8 cellular contexts compared by ENCODE assay signal in genomic region chr11:13486926-13487660, GRCh38. TPM values are rescaled to one million over a fixed set of nuclear protein-coding genes. Genes with fewer than 3 reads are reported as not detected.
DNase-seq lines count a peak whose midpoint lies in the region; ATAC-seq lines count a peak whose summit lies in the region.

No MANE protein-coding gene starts in this region.

- no peaks in the 10 kb centered on the region for H3K27me3 ChIP-seq in effector memory CD4-positive, alpha-beta T cell (replicated peaks; ENCODE audit: control insufficient read depth, insufficient read depth, low read length, poor library complexity, severe bottlenecking)
- no peaks in the 10 kb centered on the region for H3K27me3 ChIP-seq in subcutaneous abdominal adipose tissue (ENCODE audit: control insufficient read depth in 5 of 5, insufficient read depth in 4 of 5, low read length in 5 of 5)

- H3K4me3 Mint-ChIP-seq in naive thymus-derived CD8-positive, alpha-beta T cell = peak overlapping the region; percentile 39 to 92 (median 82)

- H3K9ac ChIP-seq in subcutaneous abdominal adipose tissue (ENCODE audit: low read length in 5 of 5) = peak overlapping the region in 1 of 5 donors; percentile 14

- peak in 61 of 76 experiments; percentile 8 to 71 (median 46) for DNase-seq in HUDEP-2 (lab: John Stamatoyannopoulos, UW; ENCODE audit: unreplicated experiment in 76 of 76)
- DNase-seq in activated CD4-positive, alpha-beta T cell treated with anti-CD3 and anti-CD28 coated beads for 4 hours = peak; percentile 44 to 64
- DNase-seq in effector memory CD4-positive, alpha-beta T cell = peak in 2 of 3 donors; percentile 43 to 57
- DNase-seq in naive thymus-derived CD8-positive, alpha-beta T cell = peak; percentile 33 to 81 (median 56)
- DNase-seq in SHP77 treated with DMSO at 0.1 percent for 48 hours (lab: John Stamatoyannopoulos, UW) = no peak

- peaks cover 0 to 11% (median 3%) of the 10 kb centered on the region in 9 donors for H3K9me3 Mint-ChIP-seq in naive thymus-derived CD8-positive, alpha-beta T cell

- ATAC-seq in GM18870 (IDR thresholded peaks at IDR 0.05; ENCODE audit: unreplicated experiment) = peak; percentile 68
- peak; percentile 91 to 96 for ATAC-seq in naive thymus-derived CD8-positive, alpha-beta T cell
- no peak for ATAC-seq in GM21526 (IDR thresholded peaks at IDR 0.05; ENCODE audit: low FRiP score, unreplicated experiment)

- H3K36me3 ChIP-seq in effector memory CD4-positive, alpha-beta T cell (ENCODE audit: control insufficient read depth, insufficient read depth, low read length) = no peaks in the 10 kb centered on the region
- no peaks in the 10 kb centered on the region for H3K36me3 ChIP-seq in subcutaneous abdominal adipose tissue (ENCODE audit: control insufficient read depth in 5 of 5, insufficient read depth in 5 of 5, low read length in 5 of 5)

- peaks cover 0 to 6% (median 0%) of the 10 kb centered on the region in 3 donors for H3K36me3 Mint-ChIP-seq in naive thymus-derived CD8-positive, alpha-beta T cell

- no peaks in the 10 kb centered on the region for H3K9me3 ChIP-seq in effector memory CD4-positive, alpha-beta T cell (ENCODE audit: control insufficient read depth, low read length)
- H3K9me3 ChIP-seq in subcutaneous abdominal adipose tissue (ENCODE audit: control insufficient read depth in 5 of 5, low read length in 5 of 5) = no peaks in the 10 kb centered on the region

- peaks cover 5 to 9% (median 7%) of the 10 kb centered on the region in 4 donors for H3K4me1 Mint-ChIP-seq in naive thymus-derived CD8-positive, alpha-beta T cell

- POLR2A ChIA-PET in naive thymus-derived CD8-positive, alpha-beta T cell (lab: Charles Lee) = interaction anchor here (1.7 kb wide), 1 partner anchor 24 kb away, joined by 7 read pairs; the partner anchor contains the start of gene BTBD10

- peak overlapping the region; percentile 20 for H3K4me3 ChIP-seq in effector memory CD4-positive, alpha-beta T cell (ENCODE audit: insufficient read depth, low read depth, low read length, poor library complexity, severe bottlenecking)
- peak overlapping the region; percentile 43 to 67 (median 49) for H3K4me3 ChIP-seq in subcutaneous abdominal adipose tissue (ENCODE audit: low read depth in 1 of 5, low read length in 5 of 5)

- peaks cover 4% of the 10 kb centered on the region for H3K4me1 ChIP-seq in effector memory CD4-positive, alpha-beta T cell (ENCODE audit: control insufficient read depth, insufficient read depth, low read length, poor library complexity, severe bottlenecking)
- no peaks in the 10 kb centered on the region for H3K4me1 ChIP-seq in subcutaneous abdominal adipose tissue (ENCODE audit: control insufficient read depth in 5 of 5, insufficient read depth in 5 of 5, low read length in 5 of 5)

- H3K27ac ChIP-seq in effector memory CD4-positive, alpha-beta T cell (ENCODE audit: insufficient read depth, low read length, poor library complexity, severe bottlenecking) = no peak overlapping the region
- H3K27ac ChIP-seq in subcutaneous abdominal adipose tissue (ENCODE audit: low read depth, low read length) = no peak overlapping the region

- peaks cover 0 to 10% (median 4%) of the 10 kb centered on the region in 5 donors for H3K27me3 Mint-ChIP-seq in naive thymus-derived CD8-positive, alpha-beta T cell

- H3K27ac Mint-ChIP-seq in naive thymus-derived CD8-positive, alpha-beta T cell = peak overlapping the region; percentile 4 to 93 (median 74)

RNA-seq across cellular contexts. Expression of gene PTH, which starts 8.7 kb away (rescaled TPM):
- total RNA-seq in naive thymus-derived CD8-positive, alpha-beta T cell = not detected
- polyA plus RNA-seq in naive thymus-derived CD8-positive, alpha-beta T cell = not detected

RNA-seq across cellular contexts. Expression of gene BTBD10, which starts 24.1 kb away (rescaled TPM):
- 10 to 100 TPM; 19.3 to 20.2 TPM for total RNA-seq in naive thymus-derived CD8-positive, alpha-beta T cell
- 1 to 10 TPM; 7.1 to 9.4 (median 9.4) TPM for polyA plus RNA-seq in naive thymus-derived CD8-positive, alpha-beta T cell
